ENCODE assay signal across 8 cellular contexts in the genomic region with DNA sequence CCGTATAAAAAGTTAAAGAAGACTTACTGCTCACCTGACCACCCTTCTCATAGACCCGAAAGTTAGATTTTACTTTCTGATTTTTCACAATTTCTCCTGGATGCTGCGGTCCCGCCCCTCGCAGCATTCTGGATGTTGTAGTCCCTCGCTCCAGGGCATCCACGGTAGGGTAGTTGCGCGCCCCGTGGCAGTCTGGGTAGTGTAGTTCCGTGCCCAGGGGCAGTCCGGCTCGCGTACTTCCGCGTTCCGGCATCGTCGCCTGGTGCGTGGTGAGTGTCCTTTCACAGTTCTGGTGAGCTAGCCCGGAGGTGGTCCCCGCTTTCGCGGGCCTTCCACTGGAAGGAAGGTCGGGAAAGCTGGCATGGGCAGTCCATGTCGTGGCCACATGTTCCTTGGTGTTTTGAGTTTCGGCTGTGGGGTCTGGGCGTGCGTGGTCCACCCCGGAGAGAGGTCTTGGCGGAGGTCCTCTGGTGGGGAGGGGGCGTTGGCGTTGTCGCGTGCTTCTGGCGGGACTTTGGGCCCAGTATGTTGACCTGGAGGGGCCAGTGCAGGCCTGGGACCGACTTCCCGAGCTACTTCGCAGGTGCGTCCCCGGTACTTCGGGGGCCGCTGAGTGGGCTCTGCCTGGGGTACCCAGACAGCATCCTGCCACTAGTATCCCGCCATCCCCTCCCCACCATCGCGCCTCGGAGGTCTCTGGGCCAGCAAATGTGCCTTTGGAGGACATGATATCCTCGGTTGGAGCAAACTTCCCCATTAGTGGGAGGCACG. TPM values are rescaled to one million over a fixed set of nuclear protein-coding genes. Genes with fewer than 3 reads are reported as not detected.
DNase-seq lines count a peak whose midpoint lies in the region; ATAC-seq and TF ChIP-seq lines count a peak whose summit lies in the region.

A gene (plus strand): TSS at position 222 of the 771 bp plus-strand sequence. CDS start 19,515 bp downstream, outside the sequence.

- H3K36me3 ChIP-seq in adipocyte (ENCODE audit: control insufficient read depth, insufficient read depth, low read length, severe bottlenecking), result no peaks in the 10 kb centered on the region
- H3K36me3 ChIP-seq in heart right ventricle, result peaks cover 0 to 6% (median 0%) of the 10 kb centered on the region in 9 donors
- no peaks in the 10 kb centered on the region for H3K36me3 ChIP-seq in upper lobe of right lung

- no peaks in the 10 kb centered on the region for H3K9me3 ChIP-seq in adipocyte (ENCODE audit: control insufficient read depth, low read length)
- no peaks in the 10 kb centered on the region for H3K9me3 ChIP-seq in heart right ventricle
- H3K9me3 ChIP-seq in upper lobe of right lung, result no peaks in the 10 kb centered on the region

- 1% methylated on average over 49 of the region's 49 CpGs for WGBS in heart right ventricle, 2 donors

- ATAC-seq in HG02610 (IDR thresholded peaks at IDR 0.05; ENCODE audit: unreplicated experiment) (peak; percentile 100), heart right ventricle (peak; percentile 99 to 100 (median 100)), upper lobe of right lung (peak; percentile 100)

- H3K27ac ChIP-seq in heart right ventricle (peak within 1 kb of the TSS in 9 of 10 donors; percentile 11 to 89 (median 63)), upper lobe of right lung (peak within 1 kb of the TSS; percentile 56)

- DNase-seq in NCI-H1092 (lab: John Stamatoyannopoulos, UW) (peak; percentile 51), SW 1271 (lab: John Stamatoyannopoulos, UW) (peak; percentile 80 to 90), adipocyte (ENCODE audit: low read depth) (peak; percentile 95), heart right ventricle (peak; percentile 90 to 93), posterior cingulate gyrus (peak; percentile 85 to 98 (median 93)), upper lobe of right lung (peak; percentile 96)

- peak; percentile 62 for TF ChIP-seq POLR2A in GM10847 (IDR thresholded peaks at IDR 0.05; ENCODE audit: extremely low read depth, insufficient read length)

- H3K27me3 ChIP-seq in adipocyte (replicated peaks; ENCODE audit: control insufficient read depth, insufficient read depth, low read length), result peaks cover 6% of the 10 kb centered on the region
- no peaks in the 10 kb centered on the region for H3K27me3 ChIP-seq in heart right ventricle
- H3K27me3 ChIP-seq in upper lobe of right lung, result no peaks in the 10 kb centered on the region

- H3K9ac ChIP-seq in adipocyte (ENCODE audit: low read length), result peak within 1 kb of the TSS; percentile 94

- H3K4me1 ChIP-seq in adipocyte (ENCODE audit: control insufficient read depth, insufficient read depth, low read length), result peaks cover 12% of the 10 kb centered on the region
- peaks cover 0 to 16% (median 11%) of the 10 kb centered on the region in 9 donors for H3K4me1 ChIP-seq in heart right ventricle
- peaks cover 3% of the 10 kb centered on the region for H3K4me1 ChIP-seq in upper lobe of right lung

- intact Hi-C loops in heart right ventricle (cut with DNase I) (no loop called here), posterior cingulate gyrus (cut with DNase I) (no loop called here), upper lobe of right lung (cut with DNase I) (no loop called here)

- TF ChIP-seq CTCF in heart right ventricle (IDR thresholded peaks at IDR 0.05) (no peak), upper lobe of right lung (IDR thresholded peaks at IDR 0.05) (no peak)

- peak within 1 kb of the TSS; percentile 99 for H3K4me3 ChIP-seq in adipocyte (ENCODE audit: low read length)
- peak within 1 kb of the TSS; percentile 56 to 96 (median 82) for H3K4me3 ChIP-seq in heart right ventricle
- peak within 1 kb of the TSS; percentile 78 for H3K4me3 ChIP-seq in upper lobe of right lung

RNA-seq across cellular contexts. Expression of the gene that starts here (rescaled TPM):
- total RNA-seq in heart right ventricle (1 to 10 TPM; 1.3 to 3.1 (median 2.4) TPM), upper lobe of right lung (6.0 TPM)
- polyA plus RNA-seq in heart right ventricle, result 1 to 10 TPM; 1.1 to 3.1 TPM

Comparison
In these comparisons a context has a peak if more than half of its experiments do, and no peak if none do; other contexts are left out.
1. Peak in every context shown above with its lines: DNase-seq, ATAC-seq, H3K4me3 ChIP-seq and H3K27ac ChIP-seq.